ENCODE assay signal across 19 cellular contexts in genomic region chr2:235447210-235447609, GRCh38.
"Had no signal": no experiment of that assay in that cellular context is flagged by ENCODE, and none has a peak within 500 bp of the region (broad histone marks: within the 10 kb centered on the region; RNA-seq: fewer than 3 reads in every experiment).

No MANE protein-coding gene starts in this region.

- H3K4me1 ChIP-seq: gastrocnemius medialis, prostate gland, upper lobe of left lung had no signal

- ATAC-seq: activated CD4-positive, CD25-positive, alpha-beta regulatory T cell treated with anti-CD3 and anti-CD28 coated beads, Interleukin-2, amount 50 U/mL, for 24 hours; activated T-cell treated with anti-CD3 and anti-CD28 coated beads, Interleukin-2, amount 50 U/mL, for 4 hours; gastrocnemius medialis; left cardiac atrium; natural killer cell treated with Interleukin-12 subunit alpha and Interleukin-12 subunit beta and Interleukin-15 and Interleukin-18, amount 100 ng/mL, for 72 hours had no signal

- H3K9me3 ChIP-seq: gastrocnemius medialis, ovary, prostate gland, thoracic aorta, upper lobe of left lung had no signal

- H3K36me3 ChIP-seq: gastrocnemius medialis, ovary, prostate gland, thoracic aorta, upper lobe of left lung had no signal

- H3K4me3 ChIP-seq: gastrocnemius medialis, ovary, prostate gland, thoracic aorta, upper lobe of left lung had no signal

- H3K27ac ChIP-seq: gastrocnemius medialis, ovary, prostate gland, thoracic aorta, upper lobe of left lung, VCaP had no signal

- H3K27me3 ChIP-seq: gastrocnemius medialis, ovary, upper lobe of left lung had no signal

- DNase-seq: activated CD4-positive, alpha-beta T cell treated with anti-CD3 and anti-CD28 coated beads, Interleukin-2, amount 10 ng/mL, durations not matched to agents 7 days and 5 days; activated naive CD4-positive, alpha-beta T cell; activated T-cell treated with anti-CD3 and anti-CD28 coated beads, Interleukin-2, amount 50 U/mL, for 4 hours; amniotic stem cell; erythroblast; gastrocnemius medialis; hippocampal formation; left cardiac atrium; ovary; stimulated activated CD4-positive, alpha-beta T cell treated with anti-CD3 and anti-CD28 coated beads, Interleukin-4, amount 100 ng/mL, for 24 hours; stimulated activated naive CD4-positive, alpha-beta T cell treated with Interleukin-2 at 50 U/mL for 16 hours; T-helper 2 cell; upper lobe of left lung had no signal

- FAIRE-seq: endometrium had no signal
